In the genomic region with DNA sequence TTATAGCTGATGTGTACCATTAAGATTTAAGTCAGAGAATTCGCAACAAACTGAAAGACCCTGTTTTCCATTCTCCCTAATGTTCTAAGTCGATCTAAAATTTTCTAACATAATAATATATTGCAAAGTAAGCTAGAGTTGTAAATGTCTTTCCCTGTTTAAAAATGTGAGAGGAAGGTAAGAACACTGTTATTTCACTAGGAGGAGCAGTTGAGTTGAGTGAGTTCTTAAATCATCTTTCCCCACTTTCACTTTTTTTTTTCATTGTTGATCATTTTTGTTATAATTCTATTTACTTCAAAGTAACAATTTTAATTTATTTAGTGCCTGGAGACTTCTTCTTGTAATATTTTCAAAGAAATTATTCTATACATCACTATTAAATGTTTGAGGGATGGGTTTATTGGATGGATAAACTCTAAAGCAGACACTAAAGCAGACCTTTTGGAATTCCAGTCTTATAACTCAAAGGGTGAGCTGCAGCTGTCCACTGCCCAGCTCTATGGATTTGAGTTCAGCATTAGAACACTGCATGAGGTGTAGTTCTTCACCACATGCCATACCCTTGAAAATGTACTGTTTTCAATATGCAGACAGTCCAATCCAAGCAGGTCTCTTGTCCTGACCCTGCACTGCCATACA, we compare ENCODE assay signal across 8 cellular contexts.
DNase-seq lines count a peak whose midpoint lies in the region; ATAC-seq and TF ChIP-seq lines count a peak whose summit lies in the region.

No MANE protein-coding gene starts in this region.

- no peak overlapping the region for H3K27ac Mint-ChIP-seq in endothelial cell (ENCODE audit: unreplicated experiment)

- peaks cover 14% of the 10 kb centered on the region for H3K4me1 Mint-ChIP-seq in endothelial cell (ENCODE audit: unreplicated experiment)

- in situ Hi-C loops in GM13977 (cut with MboI; ENCODE audit: low pct_unique_long_range_greater_than_20kb, low sequenced_read_pairs, unreplicated experiment) = loop anchor here (25.0 kb wide), 1 partner anchor 554 kb away; no protein-coding TSS in a partner anchor

- no peaks in the 10 kb centered on the region for H3K9me3 Mint-ChIP-seq in endothelial cell (ENCODE audit: unreplicated experiment)

- no peaks in the 10 kb centered on the region for H3K9me3 ChIP-seq in AG04450 (ENCODE audit: control insufficient read depth, insufficient read depth, low read length)

- DNase-seq in AG04450 (ENCODE audit: low read depth, low spot score) = no peak
- peak; percentile 19 for DNase-seq in GM13977 (ENCODE audit: low spot score)
- DNase-seq in NCI-H82 (lab: John Stamatoyannopoulos, UW) = peak; percentile 34
- no peak for DNase-seq in endothelial cell (ENCODE audit: low spot score)
- DNase-seq in pulmonary artery endothelial cell (ENCODE audit: low read depth, low spot score) = peak; percentile 1
- DNase-seq in D341Med (ENCODE audit: low spot score) = no peak

- no peak overlapping the region for H3K27ac ChIP-seq in AG04450 (ENCODE audit: low read depth, low read length)

- H3K27me3 ChIP-seq in AG04450 (ENCODE audit: control insufficient read depth, insufficient read depth, low read length) = no peaks in the 10 kb centered on the region

- POLR2A ChIA-PET in AG04450 (lab: Yijun Ruan, JAX) = interaction anchor here (0.9 kb wide), 1 partner anchor 45 kb away, joined by 4 read pairs; no protein-coding TSS in a partner anchor

- no peak for ATAC-seq in HG03196 (IDR thresholded peaks at IDR 0.05; ENCODE audit: unreplicated experiment)
- no peak for ATAC-seq in GM21367 (IDR thresholded peaks at IDR 0.05; ENCODE audit: unreplicated experiment)

- no peak overlapping the region for H3K4me3 ChIP-seq in AG04450 (ENCODE audit: low read depth, low read length)

- CTCF ChIA-PET in AG04450 (lab: Charles Lee) = interaction anchor here (0.5 to 1.7 kb wide), 15 partner anchors 15 to 863 kb away, joined by 3 to 6 read pairs (median 3); no protein-coding TSS in a partner anchor

- no peak overlapping the region for H3K4me3 Mint-ChIP-seq in endothelial cell (ENCODE audit: unreplicated experiment)

- TF ChIP-seq CTCF in AG04450 (IDR thresholded peaks at IDR 0.05; ENCODE audit: low read depth, low read length) = peak; percentile 71
- peak; percentile 52 for TF ChIP-seq CTCF in GM13977 (IDR thresholded peaks at IDR 0.05; ENCODE audit: extremely low read depth, insufficient read depth, missing control alignments)
- peak; percentile 47 for TF ChIP-seq CTCF in endothelial cell (IDR thresholded peaks at IDR 0.05; ENCODE audit: unreplicated experiment)

- H3K27me3 Mint-ChIP-seq in endothelial cell (ENCODE audit: unreplicated experiment) = peaks cover 3% of the 10 kb centered on the region

- H3K36me3 Mint-ChIP-seq in endothelial cell (ENCODE audit: low read depth, unreplicated experiment) = no peaks in the 10 kb centered on the region

Comparison
In these comparisons a context has a peak if more than half of its experiments do, and no peak if none do; other contexts are left out.
1. DNase-seq: peak in GM13977 (single experiment), NCI-H82 (single experiment) and pulmonary artery endothelial cell (single experiment); none in AG04450 (single experiment), endothelial cell (single experiment) and D341Med (single experiment).
2. Peak in every context shown above with its lines, with median percentiles within 50 percentile points of each other: CTCF ChIP-seq.